ENCODE assay signal across 8 cellular contexts in genomic region chr2:101341901-101342624, GRCh38. TPM values are rescaled to one million over a fixed set of nuclear protein-coding genes. Genes with fewer than 3 reads are reported as not detected.
DNase-seq lines count a peak whose midpoint lies in the region; ATAC-seq and TF ChIP-seq lines count a peak whose summit lies in the region.

No MANE protein-coding gene starts in this region.

- no peaks in the 10 kb centered on the region for H3K4me1 ChIP-seq in right atrium auricular region

- no peaks in the 10 kb centered on the region for H3K9me3 ChIP-seq in right atrium auricular region

- no peak overlapping the region for H3K27ac ChIP-seq in right atrium auricular region

- peaks cover 12% of the 10 kb centered on the region for H3K27me3 Mint-ChIP-seq in T-helper 1 cell treated with Interleukin-12 subunit alpha and Interleukin-12 subunit beta and Interleukin-4 antibody, amounts not matched to agents 30 μg/mL and 1 μg/mL, for 36 hours (ENCODE audit: low read depth)

- DNase-seq in GM06990 (ENCODE audit: extremely low read depth, insufficient read length) = no peak
- DNase-seq in NCI-H1105 (lab: John Stamatoyannopoulos, UW) = peak; percentile 41
- peak; percentile 51 for DNase-seq in amniotic stem cell (lab: John Stamatoyannopoulos, UW)
- peak; percentile 78 for DNase-seq in right atrium auricular region (ENCODE audit: low spot score)
- no peak for DNase-seq in retinal pigment epithelial cell (ENCODE audit: low read depth)

- peak overlapping the region; percentile 10 for H3K27ac Mint-ChIP-seq in T-helper 1 cell treated with Interleukin-12 subunit alpha and Interleukin-12 subunit beta and Interleukin-4 antibody, amounts not matched to agents 30 μg/mL and 1 μg/mL, for 36 hours

- H3K4me3 Mint-ChIP-seq in T-helper 1 cell treated with Interleukin-12 subunit alpha and Interleukin-12 subunit beta and Interleukin-4 antibody, amounts not matched to agents 30 μg/mL and 1 μg/mL, for 36 hours = peak overlapping the region; percentile 2

- TF ChIP-seq CTCF in GM06990 (IDR thresholded peaks at IDR 0.05; ENCODE audit: insufficient read depth, low read length, poor library complexity, severe bottlenecking) = peak; percentile 88
- peak; percentile 65 to 87 for TF ChIP-seq CTCF in right atrium auricular region (IDR thresholded peaks at IDR 0.05)
- peak; percentile 86 for TF ChIP-seq CTCF in retinal pigment epithelial cell (conservative IDR thresholded peaks at IDR 0.05; ENCODE audit: low read depth, low read length)

- no peaks in the 10 kb centered on the region for H3K9me3 Mint-ChIP-seq in T-helper 1 cell treated with Interleukin-12 subunit alpha and Interleukin-12 subunit beta and Interleukin-4 antibody, amounts not matched to agents 30 μg/mL and 1 μg/mL, for 36 hours

- H3K36me3 ChIP-seq in GM06990 (ENCODE audit: control insufficient read depth, insufficient read depth, low read length) = no peaks in the 10 kb centered on the region
- no peaks in the 10 kb centered on the region for H3K36me3 ChIP-seq in right atrium auricular region

- no peaks in the 10 kb centered on the region for H3K36me3 Mint-ChIP-seq in T-helper 1 cell treated with Interleukin-12 subunit alpha and Interleukin-12 subunit beta and Interleukin-4 antibody, amounts not matched to agents 30 μg/mL and 1 μg/mL, for 36 hours (ENCODE audit: low read depth)

- H3K27me3 ChIP-seq in GM06990 (replicated peaks; ENCODE audit: control insufficient read depth, insufficient read depth, low read length) (no peaks in the 10 kb centered on the region), right atrium auricular region (no peaks in the 10 kb centered on the region)

- no peak overlapping the region for H3K4me3 ChIP-seq in GM06990 (replicated peaks; ENCODE audit: low read depth, low read length)
- H3K4me3 ChIP-seq in right atrium auricular region = no peak overlapping the region
- no peak overlapping the region for H3K4me3 ChIP-seq in retinal pigment epithelial cell (ENCODE audit: low read length)

- ATAC-seq in GM21619 (IDR thresholded peaks at IDR 0.05; ENCODE audit: unreplicated experiment) (no peak), HG02588 (IDR thresholded peaks at IDR 0.05; ENCODE audit: unreplicated experiment) (no peak)

- H3K4me1 Mint-ChIP-seq in T-helper 1 cell treated with Interleukin-12 subunit alpha and Interleukin-12 subunit beta and Interleukin-4 antibody, amounts not matched to agents 30 μg/mL and 1 μg/mL, for 36 hours (ENCODE audit: low read depth) = peaks cover 36% of the 10 kb centered on the region

RNA-seq across cellular contexts. Expression of gene RNF149, which starts 33.6 kb away (rescaled TPM):
- 10 to 100 TPM; 21.0 to 30.8 TPM for total RNA-seq in right atrium auricular region

RNA-seq across cellular contexts. Expression of gene CREG2, which starts 45.2 kb away (rescaled TPM):
- under 1 TPM in 1 of 2 donors, not detected in 1; 0.59 TPM for total RNA-seq in right atrium auricular region

Comparison
In these comparisons a context has a peak if more than half of its experiments do, and no peak if none do; other contexts are left out.
1. DNase-seq: peak in NCI-H1105 (single experiment), amniotic stem cell (single experiment) and right atrium auricular region (single experiment); none in GM06990 (single experiment) and retinal pigment epithelial cell (single experiment).
2. Peak in every context shown above with its lines, with median percentiles within 50 percentile points of each other: CTCF ChIP-seq.